ENCODE assay signal across 8 cellular contexts in the genomic region with DNA sequence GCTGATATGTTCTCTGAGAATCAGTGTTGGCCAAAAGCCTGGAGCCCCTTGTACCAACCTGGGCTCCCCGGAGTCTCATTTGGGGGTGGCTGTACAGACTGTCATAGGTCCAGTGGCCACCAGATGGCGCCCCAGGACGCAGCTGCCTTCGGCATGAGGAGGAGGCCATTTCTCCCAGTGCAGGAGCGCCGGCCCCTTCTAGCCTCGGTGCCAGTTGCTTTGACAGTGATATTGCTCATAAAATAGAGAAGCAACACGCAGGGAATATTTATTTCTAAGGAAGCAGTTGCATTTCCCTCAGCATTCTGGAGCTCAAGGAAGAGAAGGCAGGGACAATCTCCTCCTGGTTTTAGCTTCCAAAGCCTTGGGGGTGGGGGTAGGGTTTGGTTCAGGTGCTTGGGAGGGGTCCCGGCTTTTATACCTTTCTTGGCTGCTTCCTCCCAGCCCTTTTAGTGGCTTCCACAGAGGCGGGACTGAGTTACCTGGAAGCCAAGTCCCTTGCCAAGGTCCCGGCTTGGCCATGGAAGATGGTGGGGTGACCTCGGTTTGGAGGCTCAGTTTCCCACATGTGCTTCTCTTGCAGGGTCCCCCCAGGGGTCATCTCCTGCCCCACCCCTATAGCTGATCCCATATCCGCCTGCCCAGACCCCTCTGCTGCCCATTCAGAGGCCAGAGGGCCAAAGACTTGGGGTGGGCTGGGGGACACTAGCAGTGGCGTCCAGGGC.
A peak's percentile ranks its signal among the peaks of the same experiment; 100 is the strongest.
DNase-seq lines count a peak whose midpoint lies in the region; ATAC-seq and TF ChIP-seq lines count a peak whose summit lies in the region.

No MANE protein-coding gene starts in this region.

- peaks cover 6% of the 10 kb centered on the region for H3K27me3 Mint-ChIP-seq in activated naive CD4-positive, alpha-beta T cell treated with anti-CD3 and anti-CD28 coated beads, Interleukin-2, amount 10 ng/mL, durations not matched to agents 7 days and 5 days

- no peak overlapping the region for H3K27ac Mint-ChIP-seq in activated naive CD4-positive, alpha-beta T cell treated with anti-CD3 and anti-CD28 coated beads, Interleukin-2, amount 10 ng/mL, durations not matched to agents 7 days and 5 days

- ATAC-seq in SK-N-SH treated with all-trans-retinoic acid at 6 μM for 48 hours (peak; percentile 99), upper lobe of right lung (peak; percentile 94)

- intact Hi-C loops in head of caudate nucleus (cut with DNase I) (loop anchor here (5.0 to 10.0 kb wide), 4 partner anchors 213 to 745 kb away; partner anchors contain the start of gene SDK2), posterior cingulate gyrus (cut with DNase I) (loop anchor here (1.0 to 5.0 kb wide), 5 partner anchors 113 to 747 kb away; partner anchors contain the start of gene SDK2), upper lobe of right lung (cut with DNase I) (loop anchor here (10.0 kb wide), 1 partner anchor 735 kb away; no protein-coding TSS in a partner anchor)

- H3K9me3 Mint-ChIP-seq in activated naive CD4-positive, alpha-beta T cell treated with anti-CD3 and anti-CD28 coated beads, Interleukin-2, amount 10 ng/mL, durations not matched to agents 7 days and 5 days = no peaks in the 10 kb centered on the region

- H3K27me3 ChIP-seq in HAP-1 (ENCODE audit: low read depth) (no peaks in the 10 kb centered on the region), upper lobe of right lung (no peaks in the 10 kb centered on the region)

- peaks cover 2% of the 10 kb centered on the region for H3K36me3 Mint-ChIP-seq in activated naive CD4-positive, alpha-beta T cell treated with anti-CD3 and anti-CD28 coated beads, Interleukin-2, amount 10 ng/mL, durations not matched to agents 7 days and 5 days

- H3K36me3 ChIP-seq in HAP-1 (replicated peaks) (no peaks in the 10 kb centered on the region), upper lobe of right lung (no peaks in the 10 kb centered on the region)

- TF ChIP-seq CTCF in upper lobe of right lung (IDR thresholded peaks at IDR 0.05) = peak; percentile 95

- H3K4me1 ChIP-seq in HAP-1 (no peaks in the 10 kb centered on the region), upper lobe of right lung (peaks cover 11% of the 10 kb centered on the region)

- DNase-seq in DMS153 treated with DMSO at 0.1 percent for 48 hours (lab: John Stamatoyannopoulos, UW; ENCODE audit: unreplicated experiment) = peak; percentile 83
- DNase-seq in HAP-1 (ENCODE audit: low spot score in 2 of 2) = peak; percentile 71 to 93
- DNase-seq in NCI-H1105 treated with DMSO at 0.1 percent for 48 hours (lab: John Stamatoyannopoulos, UW) = peak; percentile 70
- DNase-seq in activated naive CD4-positive, alpha-beta T cell treated with anti-CD3 and anti-CD28 coated beads, Interleukin-2, amount 10 ng/mL, durations not matched to agents 7 days and 5 days = peak; percentile 91
- peak; percentile 78 to 95 (median 88) for DNase-seq in head of caudate nucleus
- peak; percentile 75 to 98 (median 90) for DNase-seq in posterior cingulate gyrus
- peak; percentile 94 for DNase-seq in upper lobe of right lung

- CTCF ChIA-PET in activated naive CD4-positive, alpha-beta T cell treated with anti-CD3 and anti-CD28 coated beads, Interleukin-2, amount 10 ng/mL, durations not matched to agents 7 days and 5 days (lab: Charles Lee) = interaction anchor here (0.7 to 4.7 kb wide), 18 partner anchors 8 to 932 kb away, joined by 3 to 61 read pairs (median 4); partner anchors contain the start of genes BTBD17 and SDK2

- H3K27ac ChIP-seq in upper lobe of right lung = no peak overlapping the region

- in situ Hi-C loops in HAP-1 (cut with MboI; ENCODE audit: low sequenced_read_pairs) = loop anchor here (10.0 kb wide), 2 partner anchors 275 to 745 kb away; no protein-coding TSS in a partner anchor

- H3K4me3 ChIP-seq in HAP-1 (no peak overlapping the region), upper lobe of right lung (no peak overlapping the region)

- no peak overlapping the region for H3K4me3 Mint-ChIP-seq in activated naive CD4-positive, alpha-beta T cell treated with anti-CD3 and anti-CD28 coated beads, Interleukin-2, amount 10 ng/mL, durations not matched to agents 7 days and 5 days

- H3K9me3 ChIP-seq in HAP-1 (no peaks in the 10 kb centered on the region), upper lobe of right lung (no peaks in the 10 kb centered on the region)

- peaks cover 19% of the 10 kb centered on the region for H3K4me1 Mint-ChIP-seq in activated naive CD4-positive, alpha-beta T cell treated with anti-CD3 and anti-CD28 coated beads, Interleukin-2, amount 10 ng/mL, durations not matched to agents 7 days and 5 days

TF ChIP-seq in SK-N-SH treated with all-trans-retinoic acid at 6 μM for 48 hours, 23 proteins besides CTCF, POLR2A, EP300 and RAD21:
- TF ChIP-seq PPARA (CRISPR knock-in tag; IDR thresholded peaks at IDR 0.05; ENCODE audit: borderline replicate concordance) (no peak), ZFP30 (CRISPR knock-in tag; IDR thresholded peaks at IDR 0.05) (no peak), ZNF565 (CRISPR knock-in tag; conservative IDR thresholded peaks at IDR 0.05; ENCODE audit: low read depth) (no peak), ESRRG (CRISPR knock-in tag; IDR thresholded peaks at IDR 0.05) (no peak), ZNF8 (CRISPR knock-in tag; IDR thresholded peaks at IDR 0.05) (no peak), RARB (CRISPR knock-in tag; IDR thresholded peaks at IDR 0.05) (no peak), ARNTL (CRISPR knock-in tag; IDR thresholded peaks at IDR 0.05; ENCODE audit: borderline replicate concordance, low read depth) (no peak), BACH2 (CRISPR knock-in tag; IDR thresholded peaks at IDR 0.05; ENCODE audit: borderline replicate concordance) (no peak), ISL1 (CRISPR knock-in tag; IDR thresholded peaks at IDR 0.05) (no peak), ZC3H10 (CRISPR knock-in tag; IDR thresholded peaks at IDR 0.05) (no peak), ZNF70 (CRISPR knock-in tag; IDR thresholded peaks at IDR 0.05) (no peak), OSR1 (CRISPR knock-in tag; IDR thresholded peaks at IDR 0.05) (no peak)
- TF ChIP-seq, protein P1, sequence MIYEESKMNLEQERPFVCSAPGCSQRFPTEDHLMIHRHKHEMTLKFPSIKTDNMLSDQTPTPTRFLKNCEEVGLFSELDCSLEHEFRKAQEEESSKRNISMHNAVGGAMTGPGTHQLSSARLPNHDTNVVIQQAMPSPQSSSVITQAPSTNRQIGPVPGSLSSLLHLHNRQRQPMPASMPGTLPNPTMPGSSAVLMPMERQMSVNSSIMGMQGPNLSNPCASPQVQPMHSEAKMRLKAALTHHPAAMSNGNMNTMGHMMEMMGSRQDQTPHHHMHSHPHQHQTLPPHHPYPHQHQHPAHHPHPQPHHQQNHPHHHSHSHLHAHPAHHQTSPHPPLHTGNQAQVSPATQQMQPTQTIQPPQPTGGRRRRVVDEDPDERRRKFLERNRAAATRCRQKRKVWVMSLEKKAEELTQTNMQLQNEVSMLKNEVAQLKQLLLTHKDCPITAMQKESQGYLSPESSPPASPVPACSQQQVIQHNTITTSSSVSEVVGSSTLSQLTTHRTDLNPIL (CRISPR knock-in tag; IDR thresholded peaks at IDR 0.05; ENCODE audit: low read depth) = no peak
- TF ChIP-seq, protein P2, sequence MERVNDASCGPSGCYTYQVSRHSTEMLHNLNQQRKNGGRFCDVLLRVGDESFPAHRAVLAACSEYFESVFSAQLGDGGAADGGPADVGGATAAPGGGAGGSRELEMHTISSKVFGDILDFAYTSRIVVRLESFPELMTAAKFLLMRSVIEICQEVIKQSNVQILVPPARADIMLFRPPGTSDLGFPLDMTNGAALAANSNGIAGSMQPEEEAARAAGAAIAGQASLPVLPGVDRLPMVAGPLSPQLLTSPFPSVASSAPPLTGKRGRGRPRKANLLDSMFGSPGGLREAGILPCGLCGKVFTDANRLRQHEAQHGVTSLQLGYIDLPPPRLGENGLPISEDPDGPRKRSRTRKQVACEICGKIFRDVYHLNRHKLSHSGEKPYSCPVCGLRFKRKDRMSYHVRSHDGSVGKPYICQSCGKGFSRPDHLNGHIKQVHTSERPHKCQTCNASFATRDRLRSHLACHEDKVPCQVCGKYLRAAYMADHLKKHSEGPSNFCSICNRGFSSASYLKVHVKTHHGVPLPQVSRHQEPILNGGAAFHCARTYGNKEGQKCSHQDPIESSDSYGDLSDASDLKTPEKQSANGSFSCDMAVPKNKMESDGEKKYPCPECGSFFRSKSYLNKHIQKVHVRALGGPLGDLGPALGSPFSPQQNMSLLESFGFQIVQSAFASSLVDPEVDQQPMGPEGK (CRISPR knock-in tag; IDR thresholded peaks at IDR 0.05; ENCODE audit: borderline replicate concordance) = no peak
